ENCODE assay signal across 23 cellular contexts in genomic region chr1:160671603-160672002, GRCh38. TPM values are rescaled to one million over a fixed set of nuclear protein-coding genes. Genes with fewer than 3 reads are reported as not detected.
DNase-seq lines count a peak whose midpoint lies in the region; ATAC-seq and TF ChIP-seq lines count a peak whose summit lies in the region.
"Had no signal": no experiment of that assay in that cellular context is flagged by ENCODE, and none has a peak within 500 bp of the region (broad histone marks: within the 10 kb centered on the region; RNA-seq: fewer than 3 reads in every experiment).

No MANE protein-coding gene starts in this region.

- H3K4me1 Mint-ChIP-seq in activated CD4-positive, alpha-beta memory T cell treated with anti-CD3 and anti-CD28 coated beads for 36 hours (ENCODE audit: low read depth): peaks cover 46% of the 10 kb centered on the region
- peaks cover 33% of the 10 kb centered on the region for H3K4me1 Mint-ChIP-seq in activated CD4-positive, alpha-beta memory T cell treated with anti-CD3 and anti-CD28 coated beads, Interleukin-2, amount 10 ng/mL, durations not matched to agents 7 days and 5 days
- peaks cover 33% of the 10 kb centered on the region for H3K4me1 Mint-ChIP-seq in stimulated activated effector memory CD8-positive, alpha-beta T cell treated with anti-CD3 and anti-CD28 coated beads, Interleukin-12 subunit alpha, Interleukin-12 subunit beta, amount 100 ng/mL, for 72 hours
- H3K4me1 Mint-ChIP-seq in CD14-positive monocyte: peaks cover 20% of the 10 kb centered on the region

- H3K27me3 Mint-ChIP-seq in activated CD4-positive, alpha-beta memory T cell treated with anti-CD3 and anti-CD28 coated beads for 36 hours: no peaks in the 10 kb centered on the region
- no peaks in the 10 kb centered on the region for H3K27me3 Mint-ChIP-seq in activated CD4-positive, alpha-beta memory T cell treated with anti-CD3 and anti-CD28 coated beads, Interleukin-2, amount 10 ng/mL, durations not matched to agents 7 days and 5 days
- H3K27me3 Mint-ChIP-seq in CD14-positive monocyte (ENCODE audit: low read depth in 3 of 3): no peaks in the 10 kb centered on the region
- H3K27me3 Mint-ChIP-seq: CD4-positive, alpha-beta memory T cell had no signal

- CTCF ChIA-PET in activated CD4-positive, alpha-beta memory T cell treated with anti-CD3 and anti-CD28 coated beads for 36 hours (lab: Charles Lee): interaction anchor here (1.9 to 6.3 kb wide), 7 partner anchors 8 to 97 kb away, joined by 9 to 69 read pairs (median 31); partner anchors contain the start of genes CD48 and SLAMF1
- CTCF ChIA-PET in activated CD4-positive, alpha-beta memory T cell treated with anti-CD3 and anti-CD28 coated beads, Interleukin-2, amount 10 ng/mL, durations not matched to agents 7 days and 5 days (lab: Charles Lee): interaction anchor here (0.8 to 5.2 kb wide), 10 partner anchors 8 to 243 kb away, joined by 3 to 55 read pairs (median 6); no protein-coding TSS in a partner anchor

- ATAC-seq in stimulated activated effector memory CD8-positive, alpha-beta T cell treated with anti-CD3 and anti-CD28 coated beads, Interleukin-12 subunit alpha, Interleukin-12 subunit beta, amount 100 ng/mL, for 72 hours: no peak
- no peak for ATAC-seq in HG03108 (IDR thresholded peaks at IDR 0.05; ENCODE audit: unreplicated experiment)

- intact Hi-C loops in activated CD4-positive, alpha-beta memory T cell treated with anti-CD3 and anti-CD28 coated beads for 36 hours (cut with micrococcal nuclease): loop anchor here (5.0 kb wide), 3 partner anchors 36 to 239 kb away; partner anchors contain the start of gene SLAMF6
- intact Hi-C loops in CD14-positive monocyte (cut with micrococcal nuclease): no loop called here

- H3K4me3 ChIP-seq in HUES48 (ENCODE audit: low read depth, low read length) (peak overlapping the region; percentile 25), SU-DHL-6 (ENCODE audit: insufficient read depth, low read length, poor library complexity, severe bottlenecking) (no peak overlapping the region)
- H3K4me3 ChIP-seq: GM23248, SK-N-MC had no signal

- peaks cover 17% of the 10 kb centered on the region for H3K36me3 Mint-ChIP-seq in activated CD4-positive, alpha-beta memory T cell treated with anti-CD3 and anti-CD28 coated beads for 36 hours
- peaks cover 39% of the 10 kb centered on the region for H3K36me3 Mint-ChIP-seq in activated CD4-positive, alpha-beta memory T cell treated with anti-CD3 and anti-CD28 coated beads, Interleukin-2, amount 10 ng/mL, durations not matched to agents 7 days and 5 days (ENCODE audit: low read depth)
- H3K36me3 Mint-ChIP-seq in stimulated activated effector memory CD8-positive, alpha-beta T cell treated with anti-CD3 and anti-CD28 coated beads, Interleukin-12 subunit alpha, Interleukin-12 subunit beta, amount 100 ng/mL, for 72 hours: peaks cover 12% of the 10 kb centered on the region
- peaks cover 6 to 18% of the 10 kb centered on the region in 2 donors for H3K36me3 Mint-ChIP-seq in CD14-positive monocyte

- peaks cover 11% of the 10 kb centered on the region for H3K9me3 Mint-ChIP-seq in activated CD4-positive, alpha-beta memory T cell treated with anti-CD3 and anti-CD28 coated beads for 36 hours
- peaks cover 12% of the 10 kb centered on the region for H3K9me3 Mint-ChIP-seq in activated CD4-positive, alpha-beta memory T cell treated with anti-CD3 and anti-CD28 coated beads, Interleukin-2, amount 10 ng/mL, durations not matched to agents 7 days and 5 days
- peaks cover 7% of the 10 kb centered on the region for H3K9me3 Mint-ChIP-seq in stimulated activated effector memory CD8-positive, alpha-beta T cell treated with anti-CD3 and anti-CD28 coated beads, Interleukin-12 subunit alpha, Interleukin-12 subunit beta, amount 100 ng/mL, for 72 hours
- peaks cover 2 to 14% (median 9%) of the 10 kb centered on the region in 7 donors for H3K9me3 Mint-ChIP-seq in CD14-positive monocyte
- H3K9me3 Mint-ChIP-seq: CD4-positive, alpha-beta memory T cell had no signal

- H3K9me2 ChIP-seq in SU-DHL-6 (replicated peaks; ENCODE audit: insufficient read depth, low read length): no peaks in the 10 kb centered on the region

- no peaks in the 10 kb centered on the region for H3K79me2 ChIP-seq in SU-DHL-6 (ENCODE audit: insufficient read depth, low read length)

- H3K9ac ChIP-seq in HUES48 (ENCODE audit: low read depth, low read length) (no peak overlapping the region), SU-DHL-6 (ENCODE audit: low read length) (peak overlapping the region; percentile 47; the same call in 1 of the 2 replicates)
- H3K9ac ChIP-seq: GM23248 had no signal

- H3K36me3 ChIP-seq in HUES48 (ENCODE audit: control insufficient read depth, insufficient read depth, low read length): no peaks in the 10 kb centered on the region
- peaks cover 11% of the 10 kb centered on the region for H3K36me3 ChIP-seq in SU-DHL-6 (ENCODE audit: low read length)

- peaks cover 59% of the 10 kb centered on the region for H3F3A ChIP-seq in SU-DHL-6 (ENCODE audit: insufficient read depth)

- no peaks in the 10 kb centered on the region for H4K20me1 ChIP-seq in SU-DHL-6 (ENCODE audit: low read depth, low read length)

- DNase-seq in activated CD4-positive, alpha-beta memory T cell treated with anti-CD3 and anti-CD28 coated beads for 36 hours: no peak
- DNase-seq in activated CD4-positive, alpha-beta memory T cell treated with anti-CD3 and anti-CD28 coated beads, Interleukin-2, amount 10 ng/mL, durations not matched to agents 7 days and 5 days: no peak
- no peak for DNase-seq in stimulated activated effector memory CD8-positive, alpha-beta T cell treated with anti-CD3 and anti-CD28 coated beads, Interleukin-12 subunit alpha, Interleukin-12 subunit beta, amount 100 ng/mL, for 72 hours (ENCODE audit: low spot score in 2 of 2)
- DNase-seq in NCI-H2227 (lab: John Stamatoyannopoulos, UW; ENCODE audit: unreplicated experiment) (no peak), CD14-positive monocyte (ENCODE audit: low spot score) (no peak)
- DNase-seq: 8988T; CD4-positive, alpha-beta memory T cell; DMS153; GM23248; NCI-H1092; NCI-H146; NCI-H2029 treated with DMSO at 0.1 percent for 48 hours; NCI-H2171 treated with DMSO at 0.1 percent for 48 hours; NCI-H446 treated with DMSO at 0.1 percent for 48 hours; NCI-H69; OCI-M1; Right ventricle myocardium superior had no signal

- H3K27ac ChIP-seq in HUES48 (ENCODE audit: low read depth, low read length): peak overlapping the region; percentile 89
- H3K27ac ChIP-seq in SU-DHL-6 (ENCODE audit: low read depth, low read length): peak overlapping the region; percentile 95
- H3K27ac ChIP-seq: GM23248, SK-N-MC had no signal

- no peak for TF ChIP-seq CTCF in SU-DHL-6 (IDR thresholded peaks at IDR 0.05; ENCODE audit: insufficient read depth, low read length, poor library complexity, severe bottlenecking)
- no peak for TF ChIP-seq CTCF in CD14-positive monocyte (IDR thresholded peaks at IDR 0.05)

- peak overlapping the region; percentile 63 for H3K4me2 ChIP-seq in SU-DHL-6 (ENCODE audit: low read depth, low read length, poor library complexity, severe bottlenecking)

- no peaks in the 10 kb centered on the region for H3K27me3 ChIP-seq in HUES48 (ENCODE audit: control insufficient read depth, insufficient read depth, low read length)
- H3K27me3 ChIP-seq in SU-DHL-6 (ENCODE audit: low read length): no peaks in the 10 kb centered on the region

- peaks cover 54% of the 10 kb centered on the region for H3K4me1 ChIP-seq in HUES48 (ENCODE audit: control insufficient read depth, insufficient read depth, low read length)

- H2AFZ ChIP-seq in SU-DHL-6 (ENCODE audit: low read depth, low read length, severe bottlenecking): no peak overlapping the region
- H2AFZ ChIP-seq: GM23248 had no signal

- H3K27ac Mint-ChIP-seq in activated CD4-positive, alpha-beta memory T cell treated with anti-CD3 and anti-CD28 coated beads for 36 hours: peak overlapping the region; percentile 46
- no peak overlapping the region for H3K27ac Mint-ChIP-seq in activated CD4-positive, alpha-beta memory T cell treated with anti-CD3 and anti-CD28 coated beads, Interleukin-2, amount 10 ng/mL, durations not matched to agents 7 days and 5 days
- peak overlapping the region; percentile 75 for H3K27ac Mint-ChIP-seq in stimulated activated effector memory CD8-positive, alpha-beta T cell treated with anti-CD3 and anti-CD28 coated beads, Interleukin-12 subunit alpha, Interleukin-12 subunit beta, amount 100 ng/mL, for 72 hours
- H3K27ac Mint-ChIP-seq in CD14-positive monocyte: no peak overlapping the region

- POLR2A ChIA-PET in activated CD4-positive, alpha-beta memory T cell treated with anti-CD3 and anti-CD28 coated beads for 36 hours (lab: Charles Lee): interaction anchor here (0.9 to 5.4 kb wide), 7 partner anchors 20 to 217 kb away, joined by 3 to 81 read pairs (median 4); partner anchors contain the start of genes CD48 and SLAMF1
- POLR2A ChIA-PET in activated CD4-positive, alpha-beta memory T cell treated with anti-CD3 and anti-CD28 coated beads, Interleukin-2, amount 10 ng/mL, durations not matched to agents 7 days and 5 days (lab: Charles Lee): interaction anchor here (0.9 to 6.0 kb wide), 9 partner anchors 7 to 131 kb away, joined by 3 to 70 read pairs (median 31); partner anchors contain the start of gene SLAMF1

- H3K9me3 ChIP-seq in HUES48 (ENCODE audit: control insufficient read depth, insufficient read depth, low read length) (peaks cover 16% of the 10 kb centered on the region), SU-DHL-6 (ENCODE audit: insufficient read depth, low read length) (no peaks in the 10 kb centered on the region)

- no peak overlapping the region for H3K4me3 Mint-ChIP-seq in activated CD4-positive, alpha-beta memory T cell treated with anti-CD3 and anti-CD28 coated beads for 36 hours
- H3K4me3 Mint-ChIP-seq in activated CD4-positive, alpha-beta memory T cell treated with anti-CD3 and anti-CD28 coated beads, Interleukin-2, amount 10 ng/mL, durations not matched to agents 7 days and 5 days: no peak overlapping the region
- H3K4me3 Mint-ChIP-seq in stimulated activated effector memory CD8-positive, alpha-beta T cell treated with anti-CD3 and anti-CD28 coated beads, Interleukin-12 subunit alpha, Interleukin-12 subunit beta, amount 100 ng/mL, for 72 hours: no peak overlapping the region
- no peak overlapping the region for H3K4me3 Mint-ChIP-seq in CD14-positive monocyte

RNA-seq across cellular contexts. Expression of gene SLAMF1, which starts 24.8 kb away (rescaled TPM):
- 100 to 1,000 TPM; 166 TPM for total RNA-seq in activated CD4-positive, alpha-beta memory T cell treated with anti-CD3 and anti-CD28 coated beads for 36 hours
- total RNA-seq in activated CD4-positive, alpha-beta memory T cell treated with anti-CD3 and anti-CD28 coated beads, Interleukin-2, amount 10 ng/mL, durations not matched to agents 7 days and 5 days: 100 to 1,000 TPM; 106 to 113 TPM
- polyA plus RNA-seq in CD14-positive monocyte: under 1 TPM in 1 of 2 donors, not detected in 1; 0.65 TPM
- total RNA-seq: GM23248, MCF 10A had no signal
- polyA plus RNA-seq: AG04450, GM23248 had no signal

RNA-seq across cellular contexts. Expression of gene CD48, which starts 40.0 kb away (rescaled TPM):
- 100 to 1,000 TPM; 190 to 194 TPM for total RNA-seq in activated CD4-positive, alpha-beta memory T cell treated with anti-CD3 and anti-CD28 coated beads for 36 hours
- 100 to 1,000 TPM; 403 to 404 TPM for total RNA-seq in activated CD4-positive, alpha-beta memory T cell treated with anti-CD3 and anti-CD28 coated beads, Interleukin-2, amount 10 ng/mL, durations not matched to agents 7 days and 5 days
- 100 to 1,000 TPM; 356 to 363 TPM for polyA plus RNA-seq in CD14-positive monocyte
- total RNA-seq: GM23248, MCF 10A had no signal
- polyA plus RNA-seq: AG04450, GM23248 had no signal

Comparison
In these comparisons a context has a peak if more than half of its experiments do, and no peak if none do; other contexts are left out.
1. H3K27ac Mint-ChIP-seq: peak in activated CD4-positive, alpha-beta memory T cell treated with anti-CD3 and anti-CD28 coated beads for 36 hours (single experiment) and stimulated activated effector memory CD8-positive, alpha-beta T cell treated with anti-CD3 and anti-CD28 coated beads, Interleukin-12 subunit alpha, Interleukin-12 subunit beta, amount 100 ng/mL, for 72 hours (single experiment); none in activated CD4-positive, alpha-beta memory T cell treated with anti-CD3 and anti-CD28 coated beads, Interleukin-2, amount 10 ng/mL, durations not matched to agents 7 days and 5 days (single experiment) and CD14-positive monocyte (0 of 7).